ENCODE assay signal across 9 cellular contexts in the genomic region with DNA sequence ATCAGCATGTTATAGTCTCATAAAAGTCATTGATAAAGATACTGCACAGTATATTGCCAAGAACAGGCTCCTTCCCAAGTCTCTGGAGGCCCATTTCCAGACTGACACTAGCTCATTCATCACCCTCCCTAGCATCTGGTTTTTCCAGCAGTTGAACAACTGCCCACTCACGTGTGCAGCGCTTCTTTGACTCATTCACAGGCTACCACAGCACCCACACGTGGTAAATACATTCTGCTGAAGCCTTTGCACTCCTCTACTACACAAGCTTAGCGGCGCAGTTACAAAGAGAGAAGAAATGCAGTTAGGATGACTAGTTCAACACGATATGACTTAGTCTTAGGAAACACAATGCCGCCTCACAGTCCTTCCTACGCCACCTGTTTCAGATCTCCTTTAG.
A peak's percentile ranks its signal among the peaks of the same experiment; 100 is the strongest.
DNase-seq lines count a peak whose midpoint lies in the region; ATAC-seq and TF ChIP-seq lines count a peak whose summit lies in the region.
"Had no signal": no experiment of that assay in that cellular context is flagged by ENCODE, and none has a peak within 500 bp of the region (broad histone marks: within the 10 kb centered on the region; RNA-seq: fewer than 3 reads in every experiment).

No MANE protein-coding gene starts in this region.

- intact Hi-C loops in left colon (cut with DNase I, micrococcal nuclease), result no loop called here

- no peaks in the 10 kb centered on the region for H4K20me1 ChIP-seq in smooth muscle cell (ENCODE audit: low read depth)

- no peak overlapping the region for H3K4me3 ChIP-seq in smooth muscle cell
- H3K4me3 ChIP-seq: SJSA1 had no signal

- H3K4me3 Mint-ChIP-seq in T-helper 1 cell treated with Interleukin-12 subunit alpha and Interleukin-12 subunit beta and Interleukin-4 antibody, amounts not matched to agents 30 μg/mL and 1 μg/mL, for 36 hours, result no peak overlapping the region

- no peak overlapping the region for H3K9ac ChIP-seq in smooth muscle cell (ENCODE audit: low read depth)

- H3K36me3 Mint-ChIP-seq in T-helper 1 cell treated with Interleukin-12 subunit alpha and Interleukin-12 subunit beta and Interleukin-4 antibody, amounts not matched to agents 30 μg/mL and 1 μg/mL, for 36 hours (ENCODE audit: low read depth), result peaks cover 42% of the 10 kb centered on the region

- ATAC-seq in GM18517 (IDR thresholded peaks at IDR 0.05; ENCODE audit: unreplicated experiment) (no peak), left colon (no peak)

- H3K9me3 ChIP-seq in smooth muscle cell (replicated peaks; ENCODE audit: low read depth), result no peaks in the 10 kb centered on the region
- H3K9me3 ChIP-seq: SJSA1 had no signal

- TF ChIP-seq CTCF in smooth muscle cell (IDR thresholded peaks at IDR 0.05; ENCODE audit: borderline replicate concordance, insufficient read depth, poor library complexity, severe bottlenecking), result no peak

- no peaks in the 10 kb centered on the region for H3K27me3 Mint-ChIP-seq in T-helper 1 cell treated with Interleukin-12 subunit alpha and Interleukin-12 subunit beta and Interleukin-4 antibody, amounts not matched to agents 30 μg/mL and 1 μg/mL, for 36 hours (ENCODE audit: low read depth)

- WGBS in smooth muscle cell (ENCODE audit: low lambda C conversion rate), result 14% methylated on average over 8 of the region's 8 CpGs

- H3F3A ChIP-seq in smooth muscle cell (ENCODE audit: low read depth), result peaks cover 10% of the 10 kb centered on the region

- H3K36me3 ChIP-seq in smooth muscle cell (ENCODE audit: low read depth), result no peaks in the 10 kb centered on the region

- H3K9me3 Mint-ChIP-seq in T-helper 1 cell treated with Interleukin-12 subunit alpha and Interleukin-12 subunit beta and Interleukin-4 antibody, amounts not matched to agents 30 μg/mL and 1 μg/mL, for 36 hours, result no peaks in the 10 kb centered on the region

- H3K27ac Mint-ChIP-seq in T-helper 1 cell treated with Interleukin-12 subunit alpha and Interleukin-12 subunit beta and Interleukin-4 antibody, amounts not matched to agents 30 μg/mL and 1 μg/mL, for 36 hours, result peak overlapping the region; percentile 45

- H3K79me2 ChIP-seq in smooth muscle cell (ENCODE audit: low read depth), result no peaks in the 10 kb centered on the region

- H3K4me2 ChIP-seq in smooth muscle cell, result peak overlapping the region; percentile 44

- no peak overlapping the region for H2AFZ ChIP-seq in smooth muscle cell (ENCODE audit: low read depth)

- H3K4me1 Mint-ChIP-seq in T-helper 1 cell treated with Interleukin-12 subunit alpha and Interleukin-12 subunit beta and Interleukin-4 antibody, amounts not matched to agents 30 μg/mL and 1 μg/mL, for 36 hours (ENCODE audit: low read depth), result peaks cover 14% of the 10 kb centered on the region

- no peaks in the 10 kb centered on the region for H3K27me3 ChIP-seq in smooth muscle cell (ENCODE audit: low read depth)
- H3K27me3 ChIP-seq: SJSA1 had no signal

- no peaks in the 10 kb centered on the region for H3K4me1 ChIP-seq in smooth muscle cell (ENCODE audit: low read depth)

- DNase-seq in GM04503 (ENCODE audit: low read depth) (peak; percentile 83), fibroblast of gingiva (ENCODE audit: low read depth) (peak; percentile 7), smooth muscle cell (lab: John Stamatoyannopoulos, UW; ENCODE audit: unreplicated experiment) (no peak), DMS53 (lab: John Stamatoyannopoulos, UW) (no peak), left colon (no peak), NCI-H345 treated with DMSO at 0.1 percent for 48 hours (lab: John Stamatoyannopoulos, UW; ENCODE audit: unreplicated experiment) (no peak)

- peak overlapping the region; percentile 85 for H3K27ac ChIP-seq in smooth muscle cell (ENCODE audit: low read depth)
- H3K27ac ChIP-seq: SJSA1 had no signal

Comparison
In these comparisons a context has a peak if more than half of its experiments do, and no peak if none do; other contexts are left out.
1. DNase-seq: peak in GM04503 (single experiment) and fibroblast of gingiva (single experiment); none in smooth muscle cell (single experiment), DMS53 (single experiment), left colon (0 of 2) and NCI-H345 treated with DMSO at 0.1 percent for 48 hours (single experiment).